ENCODE assay signal across 8 cellular contexts in the genomic region with DNA sequence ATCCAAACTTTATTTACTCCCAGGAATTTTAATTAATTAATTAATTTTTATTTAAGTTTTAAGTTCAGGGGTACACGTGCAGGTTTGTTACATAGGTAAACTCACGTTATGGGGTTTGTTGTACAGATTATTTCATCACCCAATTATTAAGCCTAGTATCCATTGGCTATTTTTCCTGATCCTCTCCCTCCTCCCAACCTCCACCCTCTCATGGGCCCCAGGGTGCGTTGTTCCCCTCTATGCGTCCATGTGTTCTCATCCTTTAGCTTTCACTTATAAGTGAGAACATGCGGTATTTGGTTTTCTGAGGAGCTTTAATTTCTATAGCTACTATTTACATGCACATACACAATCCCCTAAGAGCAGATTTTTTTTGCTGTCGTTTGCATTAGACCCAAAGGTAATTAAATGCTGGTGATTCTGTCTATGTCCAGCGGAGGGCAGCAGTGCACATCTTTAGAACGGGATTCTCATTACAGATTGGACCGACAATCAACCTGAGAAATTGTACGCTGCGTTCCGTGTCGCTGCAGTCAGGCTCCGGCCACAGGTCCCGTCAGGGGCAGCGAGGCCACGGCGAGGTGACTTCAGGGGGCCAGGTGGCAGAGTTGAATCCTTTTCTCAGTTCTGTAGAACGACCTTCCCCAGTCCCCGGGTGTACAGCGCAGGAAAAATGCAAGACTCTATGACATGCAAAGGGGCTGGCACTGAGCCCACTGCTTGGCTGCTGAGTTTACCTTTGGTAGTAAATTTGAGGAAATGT. TPM values are rescaled to one million over a fixed set of nuclear protein-coding genes. Genes with fewer than 3 reads are reported as not detected.
DNase-seq lines count a peak whose midpoint lies in the region; ATAC-seq, FAIRE-seq and TF ChIP-seq lines count a peak whose summit lies in the region.

No MANE protein-coding gene starts in this region.

- H3K27me3 Mint-ChIP-seq in activated CD4-positive, alpha-beta T cell treated with anti-CD3 and anti-CD28 coated beads for 36 hours: peaks cover 30% of the 10 kb centered on the region

- H3K27me3 ChIP-seq in left lung: peaks cover 0 to 62% of the 10 kb centered on the region in 2 donors

- intact Hi-C loops in activated CD4-positive, alpha-beta T cell treated with anti-CD3 and anti-CD28 coated beads for 36 hours (cut with DNase I, micrococcal nuclease): loop anchor here (1.0 to 2.0 kb wide), 4 partner anchors 17 to 857 kb away; no protein-coding TSS in a partner anchor
- intact Hi-C loops in left lung (cut with DNase I): no loop called here

- peak; percentile 77 for TF ChIP-seq CTCF in choroid plexus epithelial cell (conservative IDR thresholded peaks at IDR 0.05; ENCODE audit: low read depth, low read length)
- peak; percentile 60 to 65 for TF ChIP-seq CTCF in left lung (IDR thresholded peaks at IDR 0.05)

- no peaks in the 10 kb centered on the region for H3K36me3 Mint-ChIP-seq in activated CD4-positive, alpha-beta T cell treated with anti-CD3 and anti-CD28 coated beads for 36 hours (ENCODE audit: low read depth)

- DNase-seq in AML-193 (lab: John Stamatoyannopoulos, UW): peak; percentile 65 to 74
- DNase-seq in GM19239 (ENCODE audit: insufficient read length, low spot score): peak; percentile 46
- peak; percentile 48 for DNase-seq in NCI-H446 treated with DMSO at 0.1 percent for 48 hours (lab: John Stamatoyannopoulos, UW)
- peak; percentile 85 for DNase-seq in activated CD4-positive, alpha-beta T cell treated with anti-CD3 and anti-CD28 coated beads for 36 hours
- DNase-seq in choroid plexus epithelial cell (ENCODE audit: low read depth): peak; percentile 82
- DNase-seq in left lung: peak; percentile 63 to 66
- DNase-seq in stimulated activated CD4-positive, alpha-beta T cell treated with anti-CD3 and anti-CD28 coated beads, Interleukin-4, amount 100 ng/mL, for 1 hour: peak; percentile 70

- no peaks in the 10 kb centered on the region for H3K9me3 Mint-ChIP-seq in activated CD4-positive, alpha-beta T cell treated with anti-CD3 and anti-CD28 coated beads for 36 hours (ENCODE audit: low read depth)

- H3K4me1 Mint-ChIP-seq in activated CD4-positive, alpha-beta T cell treated with anti-CD3 and anti-CD28 coated beads for 36 hours: peaks cover 2% of the 10 kb centered on the region

- CTCF ChIA-PET in activated CD4-positive, alpha-beta T cell treated with anti-CD3 and anti-CD28 coated beads for 36 hours (lab: Charles Lee): interaction anchor here (0.6 to 5.1 kb wide), 11 partner anchors 10 to 568 kb away, joined by 3 to 20 read pairs (median 4); partner anchors contain the start of gene TMEM30B

- peak; percentile 95 for ATAC-seq in HG03378 (IDR thresholded peaks at IDR 0.05; ENCODE audit: unreplicated experiment)
- peak; percentile 95 for ATAC-seq in activated CD4-positive, alpha-beta T cell treated with anti-CD3 and anti-CD28 coated beads for 36 hours
- ATAC-seq in left lung: peak; percentile 96

- POLR2A ChIA-PET in activated CD4-positive, alpha-beta T cell treated with anti-CD3 and anti-CD28 coated beads for 36 hours (lab: Charles Lee): no interaction called here

- no peaks in the 10 kb centered on the region for H3K9me3 ChIP-seq in left lung

- H3K36me3 ChIP-seq in left lung: no peaks in the 10 kb centered on the region

- peak overlapping the region; percentile 48 for H3K4me3 Mint-ChIP-seq in activated CD4-positive, alpha-beta T cell treated with anti-CD3 and anti-CD28 coated beads for 36 hours

- H3K4me3 ChIP-seq in choroid plexus epithelial cell (ENCODE audit: low read depth, low read length) (peak overlapping the region; percentile 58), left lung (peak overlapping the region in 1 of 2 donors; percentile 26)

- no peak overlapping the region for H3K27ac ChIP-seq in left lung

- no peak overlapping the region for H3K27ac Mint-ChIP-seq in activated CD4-positive, alpha-beta T cell treated with anti-CD3 and anti-CD28 coated beads for 36 hours

- FAIRE-seq in GM19239 (lab: Jason Lieb, UNC): peak; percentile 91

- H3K4me1 ChIP-seq in left lung: peaks cover 0 to 7% of the 10 kb centered on the region in 2 donors

RNA-seq across cellular contexts. Expression of gene TMEM30B, which starts 11.6 kb away (rescaled TPM):
- 1 to 10 TPM; 1.3 to 2.1 TPM for total RNA-seq in activated CD4-positive, alpha-beta T cell treated with anti-CD3 and anti-CD28 coated beads for 36 hours
- 10 to 100 TPM; 15.7 to 20.9 TPM for total RNA-seq in left lung

RNA-seq across cellular contexts. Expression of gene PRKCH, which starts 51.9 kb away (rescaled TPM):
- total RNA-seq in activated CD4-positive, alpha-beta T cell treated with anti-CD3 and anti-CD28 coated beads for 36 hours: 100 to 1,000 TPM; 109 to 145 TPM
- total RNA-seq in left lung: 10 to 100 TPM; 35.2 to 48.8 TPM

Comparison
In these comparisons a context has a peak if more than half of its experiments do, and no peak if none do; other contexts are left out.
1. RNA of gene TMEM30B, which starts 11.6 kb away (total RNA-seq): 15.7 to 20.9 TPM in left lung; 1.3 to 2.1 TPM in activated CD4-positive, alpha-beta T cell treated with anti-CD3 and anti-CD28 coated beads for 36 hours; every median in the first group is over 4 times any median in the second.
2. intact Hi-C loops: an anchor here in activated CD4-positive, alpha-beta T cell treated with anti-CD3 and anti-CD28 coated beads for 36 hours (1.0 to 2.0 kb wide); none called in left lung.
3. Peak in every context shown above with its lines, with median percentiles within 50 percentile points of each other: DNase-seq and ATAC-seq.